ENCODE assay signal across 10 cellular contexts in genomic region chr5:139181835-139182452, GRCh38. TPM values are rescaled to one million over a fixed set of nuclear protein-coding genes. Genes with fewer than 3 reads are reported as not detected.
DNase-seq lines count a peak whose midpoint lies in the region; ATAC-seq and TF ChIP-seq lines count a peak whose summit lies in the region.
"Had no signal": no experiment of that assay in that cellular context is flagged by ENCODE, and none has a peak within 500 bp of the region (broad histone marks: within the 10 kb centered on the region; RNA-seq: fewer than 3 reads in every experiment).

No MANE protein-coding gene starts in this region.

- no peak overlapping the region for H3K4ac ChIP-seq in mesenchymal stem cell (ENCODE audit: low read depth in 1 of 2, low read length in 2 of 2)

- H2AK5ac ChIP-seq in mesenchymal stem cell (ENCODE audit: low read length, severe bottlenecking), result no peak overlapping the region

- H2BK15ac ChIP-seq in mesenchymal stem cell (ENCODE audit: low read depth, poor library complexity, severe bottlenecking), result no peak overlapping the region

- no peak overlapping the region for H4K91ac ChIP-seq in mesenchymal stem cell (ENCODE audit: low read length)

- H3K18ac ChIP-seq in mesenchymal stem cell (ENCODE audit: low read depth in 1 of 2, low read length in 2 of 2), result no peak overlapping the region

- peaks cover 4% of the 10 kb centered on the region for H3K36me3 Mint-ChIP-seq in brain

- ATAC-seq in GM21447 (IDR thresholded peaks at IDR 0.05; ENCODE audit: unreplicated experiment), result no peak
- ATAC-seq: naive thymus-derived CD8-positive, alpha-beta T cell had no signal

- in situ Hi-C loops in brain microvascular endothelial cell (cut with HindIII; ENCODE audit: low pct_ligation_motif_present, low sequenced_read_pairs), result no loop called here

- H3K9me3 Mint-ChIP-seq in brain, result peaks cover 0 to 3% (median 0%) of the 10 kb centered on the region in 5 experiments

- WGBS in mesenchymal stem cell, result 83% methylated on average over 8 of the region's 8 CpGs

- peak overlapping the region; percentile 59 to 79 (median 65) for H3K27ac Mint-ChIP-seq in brain

- peaks cover 38% of the 10 kb centered on the region for H3K79me1 ChIP-seq in mesenchymal stem cell (replicated peaks; ENCODE audit: low read length, poor library complexity, severe bottlenecking)

- no peak overlapping the region for H3K4me2 ChIP-seq in mesenchymal stem cell (ENCODE audit: low read length, poor library complexity, severe bottlenecking)

- H3K9me3 ChIP-seq in mesenchymal stem cell (ENCODE audit: control insufficient read depth, low read length), result no peaks in the 10 kb centered on the region

- H3K4me1 Mint-ChIP-seq in brain, result peaks cover 85% of the 10 kb centered on the region

- H3K4me3 Mint-ChIP-seq in brain, result peak overlapping the region in 3 of 5 experiments; percentile 6 to 42 (median 20)
- H3K4me3 Mint-ChIP-seq: naive thymus-derived CD8-positive, alpha-beta T cell had no signal

- no peak for TF ChIP-seq CTCF in brain (conservative IDR thresholded peaks at IDR 0.05)
- no peak for TF ChIP-seq CTCF in brain microvascular endothelial cell (IDR thresholded peaks at IDR 0.05; ENCODE audit: low read depth, low read length, missing control alignments)

- H3K27ac ChIP-seq in mesenchymal stem cell (ENCODE audit: low read length, poor library complexity, severe bottlenecking), result no peak overlapping the region
- no peak overlapping the region for H3K27ac ChIP-seq in brain microvascular endothelial cell

- DNase-seq in AG08395 (ENCODE audit: low spot score), result peak; percentile 38
- DNase-seq in HK-2 (ENCODE audit: unreplicated experiment), result peak; percentile 6
- DNase-seq in mesenchymal stem cell, result peak; percentile 72
- no peak for DNase-seq in brain microvascular endothelial cell
- DNase-seq in activated CD8-positive, alpha-beta memory T cell treated with anti-CD3 and anti-CD28 coated beads for 24 hours, result no peak
- DNase-seq in DMS 273 (lab: John Stamatoyannopoulos, UW; ENCODE audit: unreplicated experiment), result no peak
- DNase-seq: activated gamma-delta T cell; naive thymus-derived CD8-positive, alpha-beta T cell had no signal

- H4K8ac ChIP-seq in mesenchymal stem cell (ENCODE audit: low read length), result no peak overlapping the region

- no peaks in the 10 kb centered on the region for H3K27me3 ChIP-seq in mesenchymal stem cell (ENCODE audit: control insufficient read depth in 1 of 2, insufficient read depth in 1 of 2, low read length in 2 of 2)
- H3K27me3 ChIP-seq in brain microvascular endothelial cell (replicated peaks), result no peaks in the 10 kb centered on the region

- no peaks in the 10 kb centered on the region for H3K27me3 Mint-ChIP-seq in brain
- H3K27me3 Mint-ChIP-seq: naive thymus-derived CD8-positive, alpha-beta T cell had no signal

- H3K36me3 ChIP-seq in mesenchymal stem cell (ENCODE audit: control insufficient read depth in 1 of 2, insufficient read depth in 2 of 2, low read depth in 1 of 2, low read length in 2 of 2), result peaks cover 0 to 5% of the 10 kb centered on the region in 2 experiments
- H3K36me3 ChIP-seq in brain microvascular endothelial cell (replicated peaks), result no peaks in the 10 kb centered on the region

- no peak overlapping the region for H3K14ac ChIP-seq in mesenchymal stem cell (ENCODE audit: low read length in 2 of 2)

- H3K9ac ChIP-seq in mesenchymal stem cell (ENCODE audit: low read length), result peak overlapping the region; percentile 21

- H2BK5ac ChIP-seq in mesenchymal stem cell (ENCODE audit: low read depth, low read length, poor library complexity, severe bottlenecking), result no peak overlapping the region

- no peak overlapping the region for H2BK12ac ChIP-seq in mesenchymal stem cell (ENCODE audit: low read length in 2 of 2)

- H2BK120ac ChIP-seq in mesenchymal stem cell (ENCODE audit: low read depth, low read length), result no peak overlapping the region

- no peak overlapping the region for H2AFZ ChIP-seq in mesenchymal stem cell (ENCODE audit: low read depth, low read length)

- H3K4me3 ChIP-seq in mesenchymal stem cell (ENCODE audit: insufficient read depth in 1 of 2, low read depth in 1 of 2, low read length in 2 of 2) (peak overlapping the region in 1 of 2 experiments; percentile 13), brain microvascular endothelial cell (ENCODE audit: low read depth, low read length) (no peak overlapping the region)

- no peak overlapping the region for H3K23ac ChIP-seq in mesenchymal stem cell (ENCODE audit: low read length in 2 of 2)

- H3K4me1 ChIP-seq in mesenchymal stem cell (ENCODE audit: control insufficient read depth, insufficient read depth, low read depth, low read length), result peaks cover 7% of the 10 kb centered on the region

RNA-seq across cellular contexts. Expression of gene SIL1, which starts 16.2 kb away (rescaled TPM):
- polyA plus RNA-seq in brain (ENCODE audit: insufficient read depth, low read depth, low replicate concordance), result 25.8 TPM
- 53.2 TPM for polyA plus RNA-seq in mesenchymal stem cell (2013, experiment 1 of 2)
- polyA plus RNA-seq in mesenchymal stem cell (2013, experiment 2 of 2), result 52.4 TPM

Comparison
In these comparisons a context has a peak if more than half of its experiments do, and no peak if none do; other contexts are left out.
1. DNase-seq: peak in AG08395 (single experiment), HK-2 (single experiment) and mesenchymal stem cell (single experiment); none in brain microvascular endothelial cell (single experiment), activated CD8-positive, alpha-beta memory T cell treated with anti-CD3 and anti-CD28 coated beads for 24 hours (single experiment) and DMS 273 (single experiment).